ENCODE assay signal across 17 cellular contexts in the genomic region with DNA sequence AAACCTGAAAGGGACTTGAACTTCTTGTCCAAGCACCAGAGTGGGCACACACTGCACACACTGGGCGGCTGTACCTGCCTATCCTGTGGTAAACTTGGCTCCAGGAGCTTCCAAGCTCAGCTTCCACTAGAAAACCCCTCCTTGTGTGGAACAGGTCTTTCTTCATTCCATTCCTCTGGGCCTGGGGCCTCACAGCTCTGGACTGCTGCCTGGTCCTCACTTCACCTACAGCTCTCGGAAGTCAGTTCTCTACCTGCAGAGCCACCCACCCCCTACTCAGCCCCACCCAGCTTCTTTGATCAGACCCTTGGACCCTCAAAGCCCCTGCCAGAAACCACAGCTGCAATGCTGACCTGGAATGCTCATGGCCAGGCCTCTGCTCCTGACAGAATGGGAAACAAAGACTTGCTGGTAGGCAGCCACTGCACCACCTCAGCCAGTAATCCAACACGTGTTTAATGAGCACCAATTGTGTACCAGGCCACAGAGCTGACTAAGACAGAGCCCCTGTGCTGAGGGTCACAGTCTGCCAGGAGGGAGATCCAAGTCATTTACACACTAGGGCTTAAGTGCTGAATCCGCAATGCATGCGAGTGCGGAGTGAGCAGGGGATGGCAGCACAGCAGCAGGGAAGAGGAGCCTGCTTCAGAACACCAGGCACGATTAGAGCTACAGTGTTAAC. TPM values are rescaled to one million over a fixed set of nuclear protein-coding genes. Genes with fewer than 3 reads are reported as not detected.
DNase-seq lines count a peak whose midpoint lies in the region; FAIRE-seq and TF ChIP-seq lines count a peak whose summit lies in the region.
"Had no signal": no experiment of that assay in that cellular context is flagged by ENCODE, and none has a peak within 500 bp of the region (broad histone marks: within the 10 kb centered on the region; RNA-seq: fewer than 3 reads in every experiment).

No MANE protein-coding gene starts in this region.

- H3K27ac ChIP-seq in 22Rv1 (peak overlapping the region; percentile 56), H1 (ENCODE audit: low read depth, low read length) (no peak overlapping the region), neural progenitor cell (no peak overlapping the region)

- peak overlapping the region; percentile 12; the same call in 1 of the 2 replicates for H2BK5ac ChIP-seq in H1 (ENCODE audit: low read depth, low read length)

- H3K23me2 ChIP-seq in H1 (ENCODE audit: low read depth, low read length): peaks cover 8% of the 10 kb centered on the region; the same call in 1 of the 2 replicates

- no peak overlapping the region for H2BK20ac ChIP-seq in H1 (ENCODE audit: low read length)

- H3K9me3 ChIP-seq in H1 (ENCODE audit: insufficient read depth in 2 of 2, low read depth in 1 of 2, low read length in 1 of 2): no peaks in the 10 kb centered on the region
- no peaks in the 10 kb centered on the region for H3K9me3 ChIP-seq in neural progenitor cell (ENCODE audit: low read depth)

- H2BK12ac ChIP-seq in H1 (ENCODE audit: low read depth, low read length): 0 out of 2 replicates have a peak overlapping the region, but pooled peaks have one; percentile 75

- no peak overlapping the region for H2AK5ac ChIP-seq in H1 (ENCODE audit: low read depth, low read length)

- no peak overlapping the region for H3K23ac ChIP-seq in H1 (ENCODE audit: insufficient read length)

- H3K9ac ChIP-seq in H1 (replicated peaks in 1 of 4; ENCODE audit: extremely low read depth in 1 of 4, low read depth in 3 of 4, low read length in 3 of 4) (no peak overlapping the region), neural progenitor cell (no peak overlapping the region)

- no peak overlapping the region for H2BK120ac ChIP-seq in H1 (replicated peaks; ENCODE audit: low read depth, low read length)

- H4K8ac ChIP-seq in H1 (ENCODE audit: extremely low read depth, insufficient read depth, low read length): no peak overlapping the region

- H3K14ac ChIP-seq in H1 (ENCODE audit: insufficient read length): no peak overlapping the region

- peak overlapping the region; percentile 44 for H3K4ac ChIP-seq in H1 (replicated peaks; ENCODE audit: insufficient read length, low read depth, low read length)

- peaks cover 0 to 18% (median 8%) of the 10 kb centered on the region in 4 experiments; a peak in 5 of 7 replicates for H3K4me1 ChIP-seq in H1 (replicated peaks in 1 of 4; ENCODE audit: control insufficient read depth in 3 of 4, insufficient read depth in 4 of 4, low read length in 3 of 4)
- H3K4me1 ChIP-seq in neural progenitor cell: peaks cover 9% of the 10 kb centered on the region

- H3K79me1 ChIP-seq in H1 (ENCODE audit: low read depth, low read length): peaks cover 19% of the 10 kb centered on the region

- H3K36me3 Mint-ChIP-seq in HFFc6 (ENCODE audit: low read depth) (peaks cover 26% of the 10 kb centered on the region), neural progenitor cell (peaks cover 23% of the 10 kb centered on the region)

- no peak overlapping the region for H2BK15ac ChIP-seq in H1 (ENCODE audit: low read length)

- 81% methylated on average over 6 of the region's 7 CpGs; no CpG with 5 or more reads in 1 of the 2 experiments for WGBS in H1 (ENCODE audit: extremely low coverage in 1 of 2, insufficient coverage in 1 of 2, insufficient read length in 1 of 2, insufficient replicate concordance in 2 of 2, low coverage in 1 of 2, low lambda C conversion rate in 2 of 2, missing lambda C conversion rate in 1 of 2), 2 experiments

- H3K79me2 ChIP-seq in H1 (ENCODE audit: control insufficient read depth in 1 of 2, insufficient read depth in 2 of 2, low read length in 2 of 2) (peaks cover 0 to 23% of the 10 kb centered on the region in 2 experiments; a peak in 3 of 4 replicates), neural progenitor cell (ENCODE audit: low read depth) (peaks cover 38% of the 10 kb centered on the region)

- H3K9me3 Mint-ChIP-seq in HFFc6 (no peaks in the 10 kb centered on the region), neural progenitor cell (no peaks in the 10 kb centered on the region)
- H3K9me3 Mint-ChIP-seq: dendritic cell treated with granulocyte-macrophage colony-stimulating factor and Interleukin-4, amounts not matched to agents 40 ng/mL and 50 ng/mL, for 4 days had no signal

- no peak for TF ChIP-seq RAD21 in H1 (IDR thresholded peaks at IDR 0.05 in 1 of 2, conservative IDR thresholded peaks at IDR 0.05 in 1 of 2; ENCODE audit: low read depth in 2 of 2, low read length in 2 of 2)

- H3K27me3 ChIP-seq in H1 (replicated peaks in 1 of 4; ENCODE audit: control insufficient read depth in 3 of 4, extremely low read depth in 1 of 4, insufficient read depth in 3 of 4, low read length in 3 of 4) (no peaks in the 10 kb centered on the region), neural progenitor cell (no peaks in the 10 kb centered on the region)

- TF ChIP-seq CTCF in 22Rv1 (IDR thresholded peaks at IDR 0.05) (no peak), HFFc6 (IDR thresholded peaks at IDR 0.05) (no peak), H1 (IDR thresholded peaks at IDR 0.05; ENCODE audit: control extremely low read depth in 1 of 3, insufficient read depth in 1 of 3, low read depth in 1 of 3, low read length in 3 of 3) (no peak), neural progenitor cell (IDR thresholded peaks at IDR 0.05) (no peak)

- H3K4me3 Mint-ChIP-seq in HFFc6 (no peak overlapping the region), neural progenitor cell (peak overlapping the region; percentile 4)
- H3K4me3 Mint-ChIP-seq: dendritic cell treated with granulocyte-macrophage colony-stimulating factor and Interleukin-4, amounts not matched to agents 40 ng/mL and 50 ng/mL, for 4 days had no signal

- POLR2A ChIA-PET in H1 (lab: Charles Lee; ENCODE audit: partially characterized antibody): interaction anchor here (0.7 to 2.1 kb wide), 5 partner anchors 8 to 42 kb away, joined by 3 to 7 read pairs (median 4); no protein-coding TSS in a partner anchor

- H3K4me1 Mint-ChIP-seq in HFFc6 (ENCODE audit: low read depth): peaks cover 58% of the 10 kb centered on the region
- peaks cover 22% of the 10 kb centered on the region for H3K4me1 Mint-ChIP-seq in neural progenitor cell

- H2AFZ ChIP-seq in H1 (ENCODE audit: low read length) (no peak overlapping the region), neural progenitor cell (replicated peaks) (no peak overlapping the region)

- H3K36me3 ChIP-seq in H1 (ENCODE audit: control insufficient read depth in 2 of 4, insufficient read depth in 4 of 4, low read length in 3 of 4) (peaks cover 2 to 16% (median 14%) of the 10 kb centered on the region in 4 experiments; a peak in 6 of 8 replicates), neural progenitor cell (no peaks in the 10 kb centered on the region)

- H3K4me3 ChIP-seq in H1 (ENCODE audit: extremely low read depth in 1 of 4, insufficient read depth in 2 of 4, low read depth in 3 of 4, low read length in 4 of 4) (no peak overlapping the region), neural progenitor cell (no peak overlapping the region)

- H3K27me3 Mint-ChIP-seq in HFFc6 (ENCODE audit: insufficient read depth): peaks cover 3% of the 10 kb centered on the region
- H3K27me3 Mint-ChIP-seq in neural progenitor cell (ENCODE audit: insufficient read depth, low read depth): no peaks in the 10 kb centered on the region
- H3K27me3 Mint-ChIP-seq: dendritic cell treated with granulocyte-macrophage colony-stimulating factor and Interleukin-4, amounts not matched to agents 40 ng/mL and 50 ng/mL, for 4 days had no signal

- H3K27ac Mint-ChIP-seq in HFFc6 (peak overlapping the region; percentile 59), neural progenitor cell (no peak overlapping the region)
- H3K27ac Mint-ChIP-seq: dendritic cell treated with granulocyte-macrophage colony-stimulating factor and Interleukin-4, amounts not matched to agents 40 ng/mL and 50 ng/mL, for 4 days had no signal

- H4K5ac ChIP-seq in H1 (ENCODE audit: insufficient read length, low read depth, low read length): no peak overlapping the region

- TF ChIP-seq POLR2A in H1 (IDR thresholded peaks at IDR 0.05; ENCODE audit: control extremely low read depth in 1 of 2, low read depth in 2 of 2, low read length in 2 of 2) (no peak), erythroblast (IDR thresholded peaks at IDR 0.05; ENCODE audit: low read length) (no peak)

- no peak for FAIRE-seq in H1 (lab: Jason Lieb, UNC)
- FAIRE-seq: GM18507, HTR-8/SVneo had no signal

- H4K20me1 ChIP-seq in H1 (replicated peaks in 1 of 2; ENCODE audit: control insufficient read depth in 1 of 2, insufficient read depth in 2 of 2, low read length in 2 of 2) (peaks cover 13 to 58% of the 10 kb centered on the region in 2 experiments), neural progenitor cell (ENCODE audit: low read depth) (peaks cover 67% of the 10 kb centered on the region)

- no peak for TF ChIP-seq EP300 in H1 (IDR thresholded peaks at IDR 0.05; ENCODE audit: borderline replicate concordance in 1 of 2, low read depth in 2 of 2, low read length in 2 of 2)

- no peak overlapping the region for H4K91ac ChIP-seq in H1 (replicated peaks; ENCODE audit: insufficient read length, low read length)

- H3K56ac ChIP-seq in H1 (replicated peaks; ENCODE audit: insufficient read length, low read depth, low read length): no peak overlapping the region

- CTCF ChIA-PET in H1 (lab: Charles Lee; ENCODE audit: partially characterized antibody): interaction anchor here (1.0 to 1.9 kb wide), 7 partner anchors 9 to 135 kb away, joined by 3 to 8 read pairs (median 4); no protein-coding TSS in a partner anchor

- H3K18ac ChIP-seq in H1 (ENCODE audit: extremely low read depth, low read length): no peak overlapping the region

- no peaks in the 10 kb centered on the region for H3F3A ChIP-seq in neural progenitor cell (ENCODE audit: low read depth)

- DNase-seq in HFFc6: no peak
- no peak for DNase-seq in H1 (ENCODE audit: low read depth in 1 of 2, low spot score in 2 of 2)
- no peak for DNase-seq in neural progenitor cell (ENCODE audit: low spot score)
- DNase-seq in RKO (ENCODE audit: low spot score): no peak
- DNase-seq in NCI-H2107 (lab: John Stamatoyannopoulos, UW): no peak
- no peak for DNase-seq in NCI-H1105 treated with DMSO at 0.1 percent for 48 hours (lab: John Stamatoyannopoulos, UW)
- no peak for DNase-seq in erythroblast (lab: John Stamatoyannopoulos, UW)
- DNase-seq: amniotic stem cell, foreskin melanocyte, NCI-H1105, NCI-H524, RPMI8226, T-helper 9 cell had no signal

- H3K4me2 ChIP-seq in H1 (ENCODE audit: insufficient read depth in 1 of 2, low read depth in 2 of 2, low read length in 2 of 2) (no peak overlapping the region), neural progenitor cell (no peak overlapping the region)

RNA-seq across cellular contexts. Expression of a gene that starts 4.7 kb away (rescaled TPM):
- total RNA-seq in HFFc6 (2021; fragmentation: NEBNext Ultra II Directional; extraction: Animal tissue kit (Norgen Biotek cat#: 25700)): 1 to 10 TPM; 6.6 to 9.6 (median 7.6) TPM
- 14.3 and 15.6 TPM in 2 replicates for total RNA-seq in H1 (2021; fragmentation: NEBNext Ultra II Directional; extraction: Animal tissue kit (Norgen Biotek cat#: 25700))
- 14.0 and 23.2 TPM in 2 replicates for polyA plus RNA-seq in H1 (2011; rRNA removed)
- polyA plus RNA-seq in H1 (2011; cell fraction: cytosol; rRNA removed): 17.3 TPM
- polyA plus RNA-seq in H1 (2011; cell fraction: nucleus; rRNA removed): 21.9 TPM
- polyA plus RNA-seq in H1 (2012, experiment 1 of 2): 9.1 to 18.9 TPM (median 16.9 TPM) in 4 replicates
- polyA plus RNA-seq in H1 (2012, experiment 2 of 2): 14.8 TPM
- 5.8 TPM for polyA plus RNA-seq in H1 (2013, experiment 1 of 2)
- 5.3 TPM for polyA plus RNA-seq in H1 (2013, experiment 2 of 2)
- polyA minus RNA-seq in H1 (2011; rRNA and poly(A)+ RNA removed): 3.8 and 4.5 TPM in 2 replicates
- 6.1 TPM for polyA minus RNA-seq in H1 (2011; cell fraction: cytosol; rRNA and poly(A)+ RNA removed)
- polyA minus RNA-seq in H1 (2011; cell fraction: nucleus; rRNA and poly(A)+ RNA removed): 5.6 TPM
- total RNA-seq in neural progenitor cell (ENCODE audit: low replicate concordance): 3.0 and 11.6 TPM in 2 replicates

RNA-seq across cellular contexts. Expression of a gene that starts 4.7 kb away (rescaled TPM):
- 10 to 100 TPM; 17.4 to 22.7 (median 19.2) TPM for total RNA-seq in HFFc6 (2021; fragmentation: NEBNext Ultra II Directional; extraction: Animal tissue kit (Norgen Biotek cat#: 25700))
- 16.1 and 18.8 TPM in 2 replicates for total RNA-seq in H1 (2021; fragmentation: NEBNext Ultra II Directional; extraction: Animal tissue kit (Norgen Biotek cat#: 25700))
- 11.5 and 15.5 TPM in 2 replicates for polyA plus RNA-seq in H1 (2011; rRNA removed)
- polyA plus RNA-seq in H1 (2011; cell fraction: cytosol; rRNA removed): 9.8 TPM
- 21.7 TPM for polyA plus RNA-seq in H1 (2011; cell fraction: nucleus; rRNA removed)
- 9.6 to 13.3 TPM (median 12.3 TPM) in 4 replicates for polyA plus RNA-seq in H1 (2012, experiment 1 of 2)
- 9.3 TPM for polyA plus RNA-seq in H1 (2012, experiment 2 of 2)
- 7.9 TPM for polyA plus RNA-seq in H1 (2013, experiment 1 of 2)
- polyA plus RNA-seq in H1 (2013, experiment 2 of 2): 7.7 TPM
- polyA minus RNA-seq in H1 (2011; rRNA and poly(A)+ RNA removed): 32.1 and 33.6 TPM in 2 replicates
- polyA minus RNA-seq in H1 (2011; cell fraction: cytosol; rRNA and poly(A)+ RNA removed): 10.3 TPM
- 21.5 TPM for polyA minus RNA-seq in H1 (2011; cell fraction: nucleus; rRNA and poly(A)+ RNA removed)
- total RNA-seq in neural progenitor cell (ENCODE audit: low replicate concordance): 7.3 and 16.3 TPM in 2 replicates
